19 cellular contexts compared by ENCODE assay signal in genomic region chr18:50458366-50458765, GRCh38.
DNase-seq lines count a peak whose midpoint lies in the region; ATAC-seq, FAIRE-seq and TF ChIP-seq lines count a peak whose summit lies in the region.
"Had no signal": no experiment of that assay in that cellular context is flagged by ENCODE, and none has a peak within 500 bp of the region (broad histone marks: within the 10 kb centered on the region; RNA-seq: fewer than 3 reads in every experiment).

No MANE protein-coding gene starts in this region.

- H3K4me1 Mint-ChIP-seq in stimulated activated naive B cell treated with anti-CD40 and anti-IgM and Interleukin-4, amounts not matched to agents 10 μg/mL and 1 μg/mL and 100 μg/mL, for 72 hours, result peaks cover 0 to 1% of the 10 kb centered on the region in 2 donors
- H3K4me1 Mint-ChIP-seq: CD4-positive, alpha-beta memory T cell; IgD-negative memory B cell had no signal

- POLR2A ChIA-PET in HepG2 (lab: Yijun Ruan, JAX) (no interaction called here), PC-3 (lab: Charles Lee; ENCODE audit: unreplicated experiment) (no interaction called here)

- H4K20me1 ChIP-seq in HepG2 (ENCODE audit: insufficient read depth, low read length), result no peaks in the 10 kb centered on the region
- H4K20me1 ChIP-seq in PC-3 (ENCODE audit: low read length), result no peaks in the 10 kb centered on the region

- H3K27me3 ChIP-seq in HUES64 (ENCODE audit: insufficient read depth, low read length), result no peaks in the 10 kb centered on the region
- H3K27me3 ChIP-seq in HepG2 (ENCODE audit: control insufficient read depth in 1 of 2, insufficient read depth in 2 of 2, low read length in 2 of 2), result no peaks in the 10 kb centered on the region; a peak in 1 of 5 replicates
- no peaks in the 10 kb centered on the region for H3K27me3 ChIP-seq in PC-3 (ENCODE audit: low read length)
- H3K27me3 ChIP-seq: BE2C had no signal

- WGBS in HUES64, result 88% methylated on average over 3 of the region's 3 CpGs
- WGBS in HepG2 (ENCODE audit: low lambda C conversion rate), result 36% methylated on average over 3 of the region's 3 CpGs

- H2AFZ ChIP-seq in HepG2 (ENCODE audit: low read length), result no peak overlapping the region
- no peak overlapping the region for H2AFZ ChIP-seq in PC-3 (ENCODE audit: low read length)

- H3K27me3 Mint-ChIP-seq in stimulated activated naive B cell treated with anti-CD40 and anti-IgM and Interleukin-4, amounts not matched to agents 10 μg/mL and 1 μg/mL and 100 μg/mL, for 72 hours, result peaks cover 6 to 11% of the 10 kb centered on the region in 2 donors

- H3F3A ChIP-seq in PC-3 (ENCODE audit: low read length, unreplicated experiment), result no peaks in the 10 kb centered on the region

- DNase-seq in caudate nucleus (lab: John Stamatoyannopoulos, UW), result no peak
- DNase-seq in HepG2 (ENCODE audit: low spot score), result no peak
- no peak for DNase-seq in stimulated activated naive B cell treated with anti-CD40 and anti-IgM and Interleukin-4, amounts not matched to agents 10 μg/mL and 1 μg/mL and 100 μg/mL, for 72 hours
- no peak for DNase-seq in PC-3
- DNase-seq in activated CD4-positive, alpha-beta T cell treated with anti-CD3 and anti-CD28 coated beads for 48 hours, result no peak
- DNase-seq: BE2C; CD4-positive, alpha-beta memory T cell; DMS79; GOT3; HFFc6 had no signal

- TF ChIP-seq EP300 in HepG2 (IDR thresholded peaks at IDR 0.05; ENCODE audit: low read depth in 2 of 2, low read length in 2 of 2) (no peak), HepG2 (CRISPR knock-in tag; IDR thresholded peaks at IDR 0.05; ENCODE audit: borderline replicate concordance) (no peak)

- CTCF ChIA-PET in HepG2 (lab: Yijun Ruan, JAX; ENCODE audit: low intra/inter-chr PET ratio, low total read pairs) (no interaction called here), PC-3 (lab: Charles Lee) (no interaction called here)

- peaks cover 3 to 4% of the 10 kb centered on the region in 2 donors for H3K9me3 Mint-ChIP-seq in stimulated activated naive B cell treated with anti-CD40 and anti-IgM and Interleukin-4, amounts not matched to agents 10 μg/mL and 1 μg/mL and 100 μg/mL, for 72 hours

- FAIRE-seq in HepG2 (lab: Jason Lieb, UNC), result no peak
- FAIRE-seq: A204.1, GM12878, GM18507 had no signal

- H3K36me3 ChIP-seq in HUES64 (ENCODE audit: insufficient read depth, low read length) (no peaks in the 10 kb centered on the region), HepG2 (replicated peaks in 1 of 2; ENCODE audit: control insufficient read depth in 1 of 2, insufficient read depth in 2 of 2, low read length in 2 of 2) (no peaks in the 10 kb centered on the region), PC-3 (ENCODE audit: low read depth, low read length) (no peaks in the 10 kb centered on the region)
- H3K36me3 ChIP-seq: BE2C, HAP-1 had no signal

- ATAC-seq in HepG2 (no peak), PC-3 (no peak), SK-N-SH treated with all-trans-retinoic acid at 6 μM for 48 hours (no peak)
- no peak for ATAC-seq in stimulated activated naive B cell treated with anti-CD40 and anti-IgM and Interleukin-4, amounts not matched to agents 10 μg/mL and 1 μg/mL and 100 μg/mL, for 72 hours (replicated peaks)
- ATAC-seq: GM12878 had no signal

- no peak overlapping the region for H3K9ac ChIP-seq in HUES64 (ENCODE audit: low read depth, low read length)
- H3K9ac ChIP-seq in HepG2 (ENCODE audit: insufficient read depth, low read depth, low read length), result no peak overlapping the region
- H3K9ac ChIP-seq in PC-3 (ENCODE audit: low read length), result no peak overlapping the region

- H3K27ac ChIP-seq in HUES64 (ENCODE audit: low read depth, low read length) (peak overlapping the region; percentile 59; the same call in 1 of the 2 replicates), caudate nucleus (ENCODE audit: low read depth, low read length) (peak overlapping the region; percentile 26), HepG2 (ENCODE audit: extremely low read length, insufficient read depth, low read length) (no peak overlapping the region), PC-3 (ENCODE audit: low read length) (no peak overlapping the region)
- H3K27ac ChIP-seq: C4-2B, HL-60 had no signal

- TF ChIP-seq CTCF in HepG2 (CRISPR knock-in tag; IDR thresholded peaks at IDR 0.05), result no peak
- no peak for TF ChIP-seq CTCF in PC-3 (conservative IDR thresholded peaks at IDR 0.05; ENCODE audit: low read depth, low read length)

- H3K9me2 ChIP-seq in PC-3 (replicated peaks; ENCODE audit: low read length), result no peaks in the 10 kb centered on the region

- H3K79me2 ChIP-seq in HepG2 (ENCODE audit: insufficient read depth, low read length), result no peaks in the 10 kb centered on the region
- no peaks in the 10 kb centered on the region for H3K79me2 ChIP-seq in PC-3 (ENCODE audit: low read length)

- H3K4me1 ChIP-seq in HUES64 (ENCODE audit: insufficient read depth, low read length) (peaks cover 10% of the 10 kb centered on the region; the same call in 1 of the 2 replicates), HepG2 (ENCODE audit: insufficient read depth, low read length) (peaks cover 14% of the 10 kb centered on the region), PC-3 (ENCODE audit: insufficient read depth, low read length) (no peaks in the 10 kb centered on the region)
- H3K4me1 ChIP-seq: BE2C had no signal

- TF ChIP-seq POLR2A in HepG2 (IDR thresholded peaks at IDR 0.05; ENCODE audit: insufficient read depth in 1 of 2, low read depth in 2 of 2, low read length in 2 of 2), result no peak

- in situ Hi-C loops in HepG2 (cut with HindIII; ENCODE audit: extremely low pct_ligation_motif_present, low pct_unique_long_range_greater_than_20kb), result no loop called here

- H3K4me3 Mint-ChIP-seq in stimulated activated naive B cell treated with anti-CD40 and anti-IgM and Interleukin-4, amounts not matched to agents 10 μg/mL and 1 μg/mL and 100 μg/mL, for 72 hours, result no peak overlapping the region
- H3K4me3 Mint-ChIP-seq: CD4-positive, alpha-beta memory T cell; HFFc6; IgD-negative memory B cell had no signal

- BruUV-seq in HepG2 (replicated peaks; lab: Mats Ljungman, UMichigan) (no TSS peak), PC-3 (replicated peaks; lab: Mats Ljungman, UMichigan) (no TSS peak)

- H3K36me3 Mint-ChIP-seq in stimulated activated naive B cell treated with anti-CD40 and anti-IgM and Interleukin-4, amounts not matched to agents 10 μg/mL and 1 μg/mL and 100 μg/mL, for 72 hours, result no peaks in the 10 kb centered on the region
- H3K36me3 Mint-ChIP-seq: CD4-positive, alpha-beta memory T cell; IgD-negative memory B cell had no signal

- no peak for TF ChIP-seq RAD21 in HepG2 (CRISPR knock-in tag; IDR thresholded peaks at IDR 0.05)

- no peaks in the 10 kb centered on the region for H3K9me3 ChIP-seq in HUES64 (ENCODE audit: insufficient read depth, low read depth, low read length)
- H3K9me3 ChIP-seq in HepG2 (ENCODE audit: low read length), result no peaks in the 10 kb centered on the region
- no peaks in the 10 kb centered on the region for H3K9me3 ChIP-seq in PC-3 (ENCODE audit: low read length)
- H3K9me3 ChIP-seq: BE2C had no signal

- intact Hi-C loops in HepG2 (cut with micrococcal nuclease; ENCODE audit: unreplicated experiment), result no loop called here
- intact Hi-C loops in PC-3 (cut with micrococcal nuclease), result no loop called here

- H3K4me2 ChIP-seq in HepG2 (ENCODE audit: low read depth, low read length) (no peak overlapping the region), PC-3 (ENCODE audit: low read length) (no peak overlapping the region)

- H3K4me3 ChIP-seq in HUES64 (ENCODE audit: low read length) (no peak overlapping the region), HepG2 (replicated peaks in 1 of 3; ENCODE audit: insufficient read depth in 1 of 3, low read depth in 2 of 3, low read length in 3 of 3) (no peak overlapping the region), PC-3 (ENCODE audit: low read length) (no peak overlapping the region)
- H3K4me3 ChIP-seq: GM12878, HAP-1 had no signal

- H3K27ac Mint-ChIP-seq in stimulated activated naive B cell treated with anti-CD40 and anti-IgM and Interleukin-4, amounts not matched to agents 10 μg/mL and 1 μg/mL and 100 μg/mL, for 72 hours, result no peak overlapping the region
- H3K27ac Mint-ChIP-seq: CD4-positive, alpha-beta memory T cell; HFFc6; IgD-negative memory B cell had no signal

TF ChIP-seq in HepG2, 621 proteins besides CTCF, POLR2A, EP300 and RAD21:
- TF ChIP-seq ATF4 (CRISPR knock-in tag; IDR thresholded peaks at IDR 0.05), result peak in 1 of 2 experiments; percentile 69; a peak in 2 of 4 replicates
- no peak for TF ChIP-seq TEF (CRISPR knock-in tag; IDR thresholded peaks at IDR 0.05)
- TF ChIP-seq ZNF629 (CRISPR knock-in tag; conservative IDR thresholded peaks at IDR 0.05), result 0 out of 2 replicates have a peak, but pooled peaks have one; percentile 11

TF ChIP-seq in SK-N-SH treated with all-trans-retinoic acid at 6 μM for 48 hours, 23 proteins besides CTCF, POLR2A, EP300 and RAD21 (continues in another document):
- TF ChIP-seq ESRRG (CRISPR knock-in tag; IDR thresholded peaks at IDR 0.05) (no peak), RARB (CRISPR knock-in tag; IDR thresholded peaks at IDR 0.05) (no peak), CREB5 (CRISPR knock-in tag; IDR thresholded peaks at IDR 0.05; ENCODE audit: low read depth) (no peak), ZNF565 (CRISPR knock-in tag; conservative IDR thresholded peaks at IDR 0.05; ENCODE audit: low read depth) (no peak), ZNF8 (CRISPR knock-in tag; IDR thresholded peaks at IDR 0.05) (no peak), CSRNP3 (CRISPR knock-in tag; IDR thresholded peaks at IDR 0.05) (no peak), SNAI2 (CRISPR knock-in tag; IDR thresholded peaks at IDR 0.05) (no peak), ISL1 (CRISPR knock-in tag; IDR thresholded peaks at IDR 0.05) (no peak)

Comparison
In these comparisons a context has a peak if more than half of its experiments do, and no peak if none do; other contexts are left out.
1. H3K27ac ChIP-seq: peak in HUES64 (single experiment) and caudate nucleus (single experiment); none in HepG2 (single experiment) and PC-3 (single experiment).